Comparison of ENCODE assay signal across 9 cellular contexts in the genomic region with DNA sequence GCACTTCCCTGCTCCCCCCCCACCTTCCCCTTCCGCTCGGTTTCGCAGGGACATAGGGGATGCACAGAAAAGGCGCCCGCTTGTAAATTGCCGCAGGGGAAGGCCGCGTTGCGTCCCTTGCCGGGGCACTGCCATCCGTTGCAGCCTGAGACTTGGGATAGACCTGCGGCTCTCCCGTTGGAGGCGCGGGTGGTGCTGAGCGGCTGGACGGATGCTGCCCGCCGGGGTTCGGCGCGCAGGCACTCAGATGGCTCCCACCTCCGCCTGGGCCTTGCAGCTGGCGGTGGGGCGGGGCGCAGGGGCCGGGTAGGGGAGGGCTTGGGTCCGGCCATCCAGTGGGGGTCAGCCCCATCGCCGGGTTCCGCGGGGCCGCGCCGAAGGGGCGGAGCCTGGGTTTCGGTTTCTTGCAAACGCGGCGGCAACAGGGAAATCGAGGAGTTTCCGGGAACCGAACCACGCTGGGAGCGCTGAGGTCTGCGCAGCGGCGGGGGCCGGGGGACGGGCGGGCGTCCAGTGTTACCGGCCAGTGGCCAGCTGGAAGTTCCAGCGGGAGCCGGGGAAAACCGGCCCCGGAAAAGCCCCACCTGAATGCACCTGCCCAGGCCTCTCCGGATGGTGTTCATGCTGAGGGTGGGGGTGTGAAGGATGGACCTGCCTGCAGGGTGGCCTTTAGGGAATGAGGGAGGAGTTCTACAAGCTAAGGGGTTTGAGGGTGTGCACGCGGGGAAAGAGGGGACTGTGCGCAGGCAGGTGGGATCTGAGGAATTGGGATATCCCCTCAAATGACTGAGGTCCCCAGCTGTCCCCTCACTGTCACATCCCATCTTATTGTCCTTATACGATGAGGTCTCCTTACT. TPM values are rescaled to one million over a fixed set of nuclear protein-coding genes. Genes with fewer than 3 reads are reported as not detected.
DNase-seq lines count a peak whose midpoint lies in the region; ATAC-seq and TF ChIP-seq lines count a peak whose summit lies in the region.
"Had no signal": no experiment of that assay in that cellular context is flagged by ENCODE, and none has a peak within 500 bp of the region (broad histone marks: within the 10 kb centered on the region; RNA-seq: fewer than 3 reads in every experiment).

No MANE protein-coding gene starts in this region.

- CTCF ChIA-PET in CD8-positive, alpha-beta memory T cell (lab: Charles Lee) = interaction anchor here (0.8 to 14.5 kb wide), 18 partner anchors 9 to 368 kb away, joined by 3 to 299 read pairs (median 8); no protein-coding TSS in a partner anchor

- no peaks in the 10 kb centered on the region for H3K27me3 ChIP-seq in CD8-positive, alpha-beta memory T cell (ENCODE audit: insufficient read depth, low read length, poor library complexity, severe bottlenecking)
- H3K27me3 ChIP-seq in RWPE2 (ENCODE audit: insufficient read depth, poor library complexity, severe bottlenecking) (no peaks in the 10 kb centered on the region), adipocyte (replicated peaks; ENCODE audit: control insufficient read depth, insufficient read depth, low read length) (no peaks in the 10 kb centered on the region), osteoblast (ENCODE audit: insufficient read depth, low read length) (no peaks in the 10 kb centered on the region)

- peak overlapping the region; percentile 79 for H3K4me3 ChIP-seq in CD8-positive, alpha-beta memory T cell (ENCODE audit: low read length)
- H3K4me3 ChIP-seq in RWPE2 (ENCODE audit: severe bottlenecking) (peak overlapping the region; percentile 56), adipocyte (ENCODE audit: low read length) (peak overlapping the region; percentile 86), osteoblast (ENCODE audit: insufficient read depth, low read length) (peak overlapping the region; percentile 83)

- no peaks in the 10 kb centered on the region for H3K9me3 ChIP-seq in CD8-positive, alpha-beta memory T cell (ENCODE audit: low read length)
- no peaks in the 10 kb centered on the region for H3K9me3 ChIP-seq in RWPE2 (ENCODE audit: severe bottlenecking)
- no peaks in the 10 kb centered on the region for H3K9me3 ChIP-seq in adipocyte (ENCODE audit: control insufficient read depth, low read length)
- H3K9me3 ChIP-seq in osteoblast (ENCODE audit: low read depth, low read length) = no peaks in the 10 kb centered on the region

- H3K27ac ChIP-seq in CD8-positive, alpha-beta memory T cell (ENCODE audit: low read depth, low read length) = peak overlapping the region; percentile 82
- peak overlapping the region; percentile 82 for H3K27ac ChIP-seq in RWPE2 (ENCODE audit: poor library complexity, severe bottlenecking)
- peak overlapping the region; percentile 98 for H3K27ac ChIP-seq in osteoblast (ENCODE audit: low read depth, low read length)

- H3K4me2 ChIP-seq in osteoblast (ENCODE audit: insufficient read depth, low read length) = peak overlapping the region; percentile 92

- H3K36me3 ChIP-seq in CD8-positive, alpha-beta memory T cell (ENCODE audit: insufficient read depth, low read length) = no peaks in the 10 kb centered on the region
- H3K36me3 ChIP-seq in RWPE2 (ENCODE audit: low read depth) = no peaks in the 10 kb centered on the region
- H3K36me3 ChIP-seq in adipocyte (ENCODE audit: control insufficient read depth, insufficient read depth, low read length, severe bottlenecking) = no peaks in the 10 kb centered on the region
- H3K36me3 ChIP-seq in osteoblast (ENCODE audit: insufficient read depth, low read length) = no peaks in the 10 kb centered on the region

- peak overlapping the region; percentile 92 for H3K9ac ChIP-seq in adipocyte (ENCODE audit: low read length)

- peak overlapping the region; percentile 96 to 100 (median 99) for H3K27ac Mint-ChIP-seq in CD8-positive, alpha-beta memory T cell

- H3K4me3 Mint-ChIP-seq in CD8-positive, alpha-beta memory T cell = peak overlapping the region; percentile 88 to 99 (median 97)

- H3K4me1 Mint-ChIP-seq in CD8-positive, alpha-beta memory T cell = peaks cover 68 to 84% (median 76%) of the 10 kb centered on the region in 3 donors

- H3K79me2 ChIP-seq in osteoblast (ENCODE audit: insufficient read depth, low read length) = no peaks in the 10 kb centered on the region

- intact Hi-C loops in Right ventricle myocardium superior (cut with DNase I) = no loop called here

- peaks cover 71% of the 10 kb centered on the region for H3K4me1 ChIP-seq in CD8-positive, alpha-beta memory T cell (ENCODE audit: insufficient read depth, low read length)
- H3K4me1 ChIP-seq in RWPE2 (ENCODE audit: insufficient read depth, poor library complexity, severe bottlenecking) = peaks cover 29% of the 10 kb centered on the region
- H3K4me1 ChIP-seq in adipocyte (ENCODE audit: control insufficient read depth, insufficient read depth, low read length) = peaks cover 29% of the 10 kb centered on the region
- peaks cover 61% of the 10 kb centered on the region for H3K4me1 ChIP-seq in osteoblast (ENCODE audit: insufficient read depth, low read length)

- POLR2A ChIA-PET in CD8-positive, alpha-beta memory T cell (lab: Charles Lee) = interaction anchor here (0.5 to 4.0 kb wide), 23 partner anchors 9 to 1680 kb away, joined by 3 to 36 read pairs (median 6); a partner anchor contains a TSS

- peaks cover 0 to 4% (median 0%) of the 10 kb centered on the region in 3 donors for H3K36me3 Mint-ChIP-seq in CD8-positive, alpha-beta memory T cell

- H3K9me3 Mint-ChIP-seq in CD8-positive, alpha-beta memory T cell = no peaks in the 10 kb centered on the region

- no peaks in the 10 kb centered on the region for H4K20me1 ChIP-seq in osteoblast (ENCODE audit: insufficient read depth, low read length)

- H2AFZ ChIP-seq in osteoblast (ENCODE audit: low read length) = peak overlapping the region; percentile 75

- ATAC-seq in GM19351 (IDR thresholded peaks at IDR 0.05; ENCODE audit: unreplicated experiment) (peak; percentile 54), HG03442 (IDR thresholded peaks at IDR 0.05; ENCODE audit: unreplicated experiment) (peak; percentile 34), RWPE2 (ENCODE audit: low read depth) (peak; percentile 50), Right ventricle myocardium superior (ENCODE audit: poor library complexity) (peak; percentile 72)

- TF ChIP-seq CTCF in RWPE2 (IDR thresholded peaks at IDR 0.05; ENCODE audit: poor library complexity, severe bottlenecking) (no peak), osteoblast (IDR thresholded peaks at IDR 0.05; ENCODE audit: extremely low read depth, low read depth, low read length) (no peak)

- peaks cover 0 to 1% of the 10 kb centered on the region in 2 donors for H3K27me3 Mint-ChIP-seq in CD8-positive, alpha-beta memory T cell

- peak in 4 of 5 donors; percentile 50 to 75 (median 63) for DNase-seq in CD8-positive, alpha-beta memory T cell
- DNase-seq in RWPE2 (ENCODE audit: low spot score) = peak; percentile 91
- DNase-seq in adipocyte (ENCODE audit: low read depth) = peak; percentile 93
- peak; percentile 94 for DNase-seq in Right ventricle myocardium superior
- DNase-seq in osteoblast (ENCODE audit: insufficient read length, low spot score, missing footprints) = peak; percentile 96
- no peak for DNase-seq in GM19240 (ENCODE audit: insufficient read length, low spot score)

RNA-seq across cellular contexts. Expression of a gene that starts 6.3 kb away (rescaled TPM):
- 100 to 1,000 TPM; 115 to 121 TPM for total RNA-seq in CD8-positive, alpha-beta memory T cell
- 204 TPM for polyA plus RNA-seq in CD8-positive, alpha-beta memory T cell
- total RNA-seq in Right ventricle myocardium superior = 12.5 TPM
- 19.7 and 22.1 TPM in 2 replicates for total RNA-seq in osteoblast

RNA-seq across cellular contexts. Expression of a gene that starts 46.5 kb away (rescaled TPM):
- 10 to 100 TPM; 83.0 to 84.3 TPM for total RNA-seq in CD8-positive, alpha-beta memory T cell
- polyA plus RNA-seq in CD8-positive, alpha-beta memory T cell = not detected
- not detected for total RNA-seq in Right ventricle myocardium superior
- not detected in 2 replicates for total RNA-seq in osteoblast
- total RNA-seq: glomerular endothelial cell had no signal

RNA-seq across cellular contexts. Expression of a gene that starts 59.9 kb away (rescaled TPM):
- total RNA-seq in CD8-positive, alpha-beta memory T cell = 10 to 100 TPM; 45.2 to 48.3 TPM
- polyA plus RNA-seq in CD8-positive, alpha-beta memory T cell = 34.6 TPM
- total RNA-seq in Right ventricle myocardium superior (33.1 TPM), osteoblast (39.4 and 47.7 TPM in 2 replicates)

Comparison
In these comparisons a context has a peak if more than half of its experiments do, and no peak if none do; other contexts are left out.
1. RNA of a gene that starts 46.5 kb away (total RNA-seq): 83.0 to 84.3 TPM in CD8-positive, alpha-beta memory T cell; not detected in Right ventricle myocardium superior (single experiment) and not detected in osteoblast; every median in the first group is over 10 times any median in the second.
2. Peak in every context shown above with its lines, with median percentiles within 50 percentile points of each other: H3K27ac ChIP-seq, H3K4me3 ChIP-seq and ATAC-seq.